Comparison of ENCODE assay signal across 29 cellular contexts in genomic region chr19:29217591-29217990, GRCh38.
"Had no signal": no experiment of that assay in that cellular context is flagged by ENCODE, and none has a peak within 500 bp of the region (broad histone marks: within the 10 kb centered on the region; RNA-seq: fewer than 3 reads in every experiment).

No MANE protein-coding gene starts in this region.

- DNase-seq: activated CD4-positive, alpha-beta memory T cell treated with anti-CD3 and anti-CD28 coated beads, Interleukin-2, amount 10 ng/mL, durations not matched to agents 7 days and 5 days; activated CD4-positive, alpha-beta T cell treated with anti-CD3 and anti-CD28 coated beads for 1 hour; activated CD4-positive, alpha-beta T cell treated with anti-CD3 and anti-CD28 coated beads for 48 hours; activated CD4-positive, CD25-positive, alpha-beta regulatory T cell; activated CD8-positive, alpha-beta memory T cell treated with anti-CD3 and anti-CD28 coated beads for 24 hours; activated CD8-positive, alpha-beta memory T cell treated with anti-CD3 and anti-CD28 coated beads, Interleukin-2, amount 10 ng/mL, durations not matched to agents 7 days and 5 days; activated CD8-positive, alpha-beta memory T cell treated with anti-CD3 and anti-CD28 coated beads, Interleukin-2, amount 50 U/mL, for 48 hours; activated effector memory CD4-positive, alpha-beta T cell treated with Interleukin-2 at 50 U/mL for 16 hours; activated naive CD4-positive, alpha-beta T cell treated with anti-CD3 and anti-CD28 coated beads, Interleukin-2, amount 50 U/mL, for 16 hours; activated naive CD8-positive, alpha-beta T cell treated with anti-CD3 and anti-CD28 coated beads for 36 hours; activated T-cell treated with anti-CD3 and anti-CD28 coated beads, Interleukin-2, amount 50 U/mL, for 48 hours; amniotic stem cell; aorta; brain microvascular endothelial cell; Karpas-422; KBM-7; MG63; NCI-H1048; NCI-H1105 treated with DMSO at 0.1 percent for 48 hours; NCI-H1436; NCI-H1694; NCI-H1930; NCI-H2081 treated with DMSO at 0.1 percent for 48 hours; NCI-H345; NCI-H524 treated with DMSO at 0.1 percent for 48 hours; SHP77; SK-N-SH had no signal

- H3K36me3 ChIP-seq: brain microvascular endothelial cell, MG63 had no signal

- H3K4me3 ChIP-seq: MG63, SJSA1 had no signal

- H3K27ac ChIP-seq: brain microvascular endothelial cell, SJSA1, VCaP had no signal

- H3K27me3 ChIP-seq: brain microvascular endothelial cell had no signal

- H3K4me1 ChIP-seq: SJSA1 had no signal

- H3K9me3 ChIP-seq: MG63, SK-N-SH had no signal
